In the genomic region with DNA sequence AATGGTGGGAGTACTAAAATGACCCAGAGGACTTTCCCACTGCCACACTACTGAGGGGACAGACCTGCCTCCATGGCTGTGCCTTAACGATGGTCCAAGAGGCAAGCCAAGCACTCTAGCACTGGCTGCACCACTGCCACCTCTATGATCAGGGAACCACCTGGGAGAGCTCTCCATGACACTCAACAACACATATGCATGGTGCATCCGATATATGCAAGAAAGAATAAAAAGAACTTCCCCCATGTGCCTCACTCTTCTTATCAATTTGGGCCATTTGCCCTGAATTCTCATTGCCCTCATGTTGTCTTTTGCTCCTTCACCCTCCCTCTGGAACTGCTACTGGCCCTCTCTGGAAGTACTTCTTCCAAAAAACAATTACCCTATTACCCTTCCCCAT, we compare ENCODE assay signal across 40 cellular contexts.
"Had no signal": no experiment of that assay in that cellular context is flagged by ENCODE, and none has a peak within 500 bp of the region (broad histone marks: within the 10 kb centered on the region; RNA-seq: fewer than 3 reads in every experiment).

No MANE protein-coding gene starts in this region.

- DNase-seq: activated effector memory CD4-positive, alpha-beta T cell treated with anti-CD3 and anti-CD28 coated beads, Interleukin-2, amount 50 U/mL, for 16 hours; activated effector memory CD4-positive, alpha-beta T cell treated with Interleukin-2 at 50 U/mL for 16 hours; activated gamma-delta T cell; activated gamma-delta T cell treated with Interleukin-2 at 50 U/mL for 16 hours; activated naive CD4-positive, alpha-beta T cell; activated naive CD4-positive, alpha-beta T cell treated with anti-CD3 and anti-CD28 coated beads for 36 hours; activated naive CD4-positive, alpha-beta T cell treated with anti-CD3 and anti-CD28 coated beads, Interleukin-2, amount 10 ng/mL, durations not matched to agents 7 days and 5 days; activated naive CD4-positive, alpha-beta T cell treated with anti-CD3 and anti-CD28 coated beads, Interleukin-2, amount 50 U/mL, for 16 hours; activated naive CD4-positive, alpha-beta T cell treated with Interleukin-2 at 50 U/mL for 16 hours; activated naive CD8-positive, alpha-beta T cell treated with anti-CD3 and anti-CD28 coated beads for 36 hours; activated naive CD8-positive, alpha-beta T cell treated with anti-CD3 and anti-CD28 coated beads, Interleukin-2, amount 10 ng/mL, durations not matched to agents 7 days and 5 days; activated naive CD8-positive, alpha-beta T cell treated with anti-CD3 and anti-CD28 coated beads, Interleukin-2, amount 50 U/mL, for 24 hours; activated T-cell treated with anti-CD3 and anti-CD28 coated beads, Interleukin-2, amount 50 U/mL, for 1 hour; activated T-cell treated with anti-CD3 and anti-CD28 coated beads, Interleukin-2, amount 50 U/mL, for 24 hours; activated T-cell treated with anti-CD3 and anti-CD28 coated beads, Interleukin-2, amount 50 U/mL, for 4 hours; activated T-cell treated with anti-CD3 and anti-CD28 coated beads, Interleukin-2, amount 50 U/mL, for 48 hours; activated T-cell treated with anti-CD3 and anti-CD28 coated beads, Interleukin-2, amount 50 U/mL, for 72 hours; adrenal gland; amniotic stem cell; amygdala; anterior cingulate cortex; aorta; body of pancreas; brain microvascular endothelial cell; caudate nucleus; central memory CD4-positive, alpha-beta T cell; cerebellar nuclear complex had no signal

- H3K27me3 Mint-ChIP-seq: activated naive CD4-positive, alpha-beta T cell treated with anti-CD3 and anti-CD28 coated beads, Interleukin-2, amount 10 ng/mL, durations not matched to agents 7 days and 5 days; activated naive CD4-positive, alpha-beta T cell treated with anti-CD3 and anti-CD28 coated beads, Interleukin-2, amount 50 U/mL, for 24 hours; activated naive CD8-positive, alpha-beta T cell treated with anti-CD3 and anti-CD28 coated beads, Interleukin-2, amount 10 ng/mL, durations not matched to agents 7 days and 5 days; activated naive CD8-positive, alpha-beta T cell treated with anti-CD3 and anti-CD28 coated beads, Interleukin-2, amount 50 U/mL, for 24 hours had no signal

- H3K9me3 ChIP-seq: adrenal gland, ascending aorta, body of pancreas, breast epithelium had no signal

- H3K36me3 ChIP-seq: adrenal gland, ascending aorta, brain microvascular endothelial cell, breast epithelium, cardiac muscle cell had no signal

- H3K27ac ChIP-seq: adrenal gland, ascending aorta, body of pancreas, brain microvascular endothelial cell, breast epithelium, cardiac muscle cell had no signal

- H3K4me1 ChIP-seq: adrenal gland, ascending aorta, body of pancreas, breast epithelium had no signal

- FAIRE-seq: astrocyte, bronchial epithelial cell had no signal

- ATAC-seq: activated naive CD4-positive, alpha-beta T cell treated with anti-CD3 and anti-CD28 coated beads, Interleukin-2, amount 50 U/mL, for 72 hours; activated naive CD8-positive, alpha-beta T cell treated with anti-CD3 and anti-CD28 coated beads, Interleukin-2, amount 50 U/mL, for 24 hours; activated T-cell treated with anti-CD3 and anti-CD28 coated beads, Interleukin-2, amount 50 U/mL, for 4 hours; activated T-cell treated with anti-CD3 and anti-CD28 coated beads, Interleukin-2, amount 50 U/mL, for 72 hours; activated T-helper 17 cell treated with anti-CD3 and anti-CD28 coated beads, Interleukin-2, amount 50 U/mL, for 72 hours; body of pancreas had no signal

- H3K27ac Mint-ChIP-seq: activated naive CD4-positive, alpha-beta T cell treated with anti-CD3 and anti-CD28 coated beads for 36 hours; activated naive CD4-positive, alpha-beta T cell treated with anti-CD3 and anti-CD28 coated beads, Interleukin-2, amount 10 ng/mL, durations not matched to agents 7 days and 5 days; activated naive CD4-positive, alpha-beta T cell treated with anti-CD3 and anti-CD28 coated beads, Interleukin-2, amount 50 U/mL, for 24 hours; activated naive CD4-positive, alpha-beta T cell treated with anti-CD3 and anti-CD28 coated beads, Interleukin-2, amount 50 U/mL, for 72 hours; activated naive CD8-positive, alpha-beta T cell; activated naive CD8-positive, alpha-beta T cell treated with anti-CD3 and anti-CD28 coated beads for 36 hours; activated naive CD8-positive, alpha-beta T cell treated with anti-CD3 and anti-CD28 coated beads, Interleukin-2, amount 10 ng/mL, durations not matched to agents 7 days and 5 days; activated naive CD8-positive, alpha-beta T cell treated with anti-CD3 and anti-CD28 coated beads, Interleukin-2, amount 50 U/mL, for 24 hours; activated T-cell treated with anti-CD3 and anti-CD28 coated beads, Interleukin-2, amount 50 U/mL, for 24 hours; activated T-cell treated with anti-CD3 and anti-CD28 coated beads, Interleukin-2, amount 50 U/mL, for 72 hours; activated T-helper 1 cell treated with anti-CD3 and anti-CD28 coated beads, Interleukin-12 subunit alpha, Interleukin-12 subunit beta, Interleukin-2, Interleukin-4 antibody, amounts not matched to agents 30 ng/mL and 10 ng/mL and 1 ng/mL, durations not matched to agents 14 hours and 24 hours and 36 hours; activated T-helper 17 cell treated with anti-CD3 and anti-CD28 coated beads, Interleukin-2, amount 50 U/mL, for 72 hours; activated T-helper 2 cell treated with anti-CD3 and anti-CD28 coated beads, Interferon-gamma antibody, Interleukin-2, Interleukin-4, amounts not matched to agents 10 μg/mL and 5 μg/mL and 100 μg/mL, durations not matched to agents 14 hours and 24 hours and 36 hours; brain had no signal

- H3K27me3 ChIP-seq: adrenal gland, ascending aorta, body of pancreas, brain microvascular endothelial cell, breast epithelium, cardiac muscle cell had no signal

- H3K4me1 Mint-ChIP-seq: activated naive CD4-positive, alpha-beta T cell treated with anti-CD3 and anti-CD28 coated beads, Interleukin-2, amount 10 ng/mL, durations not matched to agents 7 days and 5 days; activated naive CD4-positive, alpha-beta T cell treated with anti-CD3 and anti-CD28 coated beads, Interleukin-2, amount 50 U/mL, for 24 hours; activated naive CD8-positive, alpha-beta T cell treated with anti-CD3 and anti-CD28 coated beads for 36 hours; activated naive CD8-positive, alpha-beta T cell treated with anti-CD3 and anti-CD28 coated beads, Interleukin-2, amount 10 ng/mL, durations not matched to agents 7 days and 5 days; activated naive CD8-positive, alpha-beta T cell treated with anti-CD3 and anti-CD28 coated beads, Interleukin-2, amount 50 U/mL, for 24 hours; activated T-helper 17 cell treated with anti-CD3 and anti-CD28 coated beads, Interleukin-2, amount 50 U/mL, for 72 hours; brain; central memory CD8-positive, alpha-beta T cell had no signal

- H3K36me3 Mint-ChIP-seq: activated naive CD4-positive, alpha-beta T cell treated with anti-CD3 and anti-CD28 coated beads, Interleukin-2, amount 10 ng/mL, durations not matched to agents 7 days and 5 days; activated naive CD4-positive, alpha-beta T cell treated with anti-CD3 and anti-CD28 coated beads, Interleukin-2, amount 50 U/mL, for 24 hours; activated naive CD4-positive, alpha-beta T cell treated with anti-CD3 and anti-CD28 coated beads, Interleukin-2, amount 50 U/mL, for 72 hours; activated naive CD8-positive, alpha-beta T cell; activated naive CD8-positive, alpha-beta T cell treated with anti-CD3 and anti-CD28 coated beads for 36 hours; activated naive CD8-positive, alpha-beta T cell treated with anti-CD3 and anti-CD28 coated beads, Interleukin-2, amount 10 ng/mL, durations not matched to agents 7 days and 5 days; brain had no signal

- H3K9me3 Mint-ChIP-seq: activated naive CD4-positive, alpha-beta T cell treated with anti-CD3 and anti-CD28 coated beads for 36 hours; activated naive CD4-positive, alpha-beta T cell treated with anti-CD3 and anti-CD28 coated beads, Interleukin-2, amount 10 ng/mL, durations not matched to agents 7 days and 5 days; activated naive CD4-positive, alpha-beta T cell treated with anti-CD3 and anti-CD28 coated beads, Interleukin-2, amount 50 U/mL, for 24 hours; activated naive CD4-positive, alpha-beta T cell treated with anti-CD3 and anti-CD28 coated beads, Interleukin-2, amount 50 U/mL, for 72 hours; activated naive CD8-positive, alpha-beta T cell treated with anti-CD3 and anti-CD28 coated beads for 36 hours; activated naive CD8-positive, alpha-beta T cell treated with anti-CD3 and anti-CD28 coated beads, Interleukin-2, amount 10 ng/mL, durations not matched to agents 7 days and 5 days; activated naive CD8-positive, alpha-beta T cell treated with anti-CD3 and anti-CD28 coated beads, Interleukin-2, amount 50 U/mL, for 24 hours; activated T-cell treated with anti-CD3 and anti-CD28 coated beads, Interleukin-2, amount 50 U/mL, for 24 hours; activated T-cell treated with anti-CD3 and anti-CD28 coated beads, Interleukin-2, amount 50 U/mL, for 4 hours; activated T-cell treated with anti-CD3 and anti-CD28 coated beads, Interleukin-2, amount 50 U/mL, for 72 hours; activated T-helper 1 cell treated with anti-CD3 and anti-CD28 coated beads, Interleukin-12 subunit alpha, Interleukin-12 subunit beta, Interleukin-2, Interleukin-4 antibody, amounts not matched to agents 30 ng/mL and 10 ng/mL and 1 ng/mL, durations not matched to agents 14 hours and 24 hours and 36 hours; activated T-helper 17 cell treated with anti-CD3 and anti-CD28 coated beads, Interleukin-2, amount 50 U/mL, for 72 hours; activated T-helper 2 cell treated with anti-CD3 and anti-CD28 coated beads, Interferon-gamma antibody, Interleukin-2, Interleukin-4, amounts not matched to agents 10 μg/mL and 5 μg/mL and 100 μg/mL, durations not matched to agents 14 hours and 24 hours and 36 hours; brain; central memory CD8-positive, alpha-beta T cell had no signal

- H3K4me3 Mint-ChIP-seq: activated naive CD4-positive, alpha-beta T cell treated with anti-CD3 and anti-CD28 coated beads for 36 hours; activated naive CD4-positive, alpha-beta T cell treated with anti-CD3 and anti-CD28 coated beads, Interleukin-2, amount 10 ng/mL, durations not matched to agents 7 days and 5 days; activated naive CD4-positive, alpha-beta T cell treated with anti-CD3 and anti-CD28 coated beads, Interleukin-2, amount 50 U/mL, for 24 hours; activated naive CD8-positive, alpha-beta T cell; activated naive CD8-positive, alpha-beta T cell treated with anti-CD3 and anti-CD28 coated beads for 36 hours; activated naive CD8-positive, alpha-beta T cell treated with anti-CD3 and anti-CD28 coated beads, Interleukin-2, amount 10 ng/mL, durations not matched to agents 7 days and 5 days; activated naive CD8-positive, alpha-beta T cell treated with anti-CD3 and anti-CD28 coated beads, Interleukin-2, amount 50 U/mL, for 24 hours; activated T-cell treated with anti-CD3 and anti-CD28 coated beads, Interleukin-2, amount 50 U/mL, for 24 hours; activated T-cell treated with anti-CD3 and anti-CD28 coated beads, Interleukin-2, amount 50 U/mL, for 4 hours; activated T-cell treated with anti-CD3 and anti-CD28 coated beads, Interleukin-2, amount 50 U/mL, for 72 hours; activated T-helper 1 cell treated with anti-CD3 and anti-CD28 coated beads, Interleukin-12 subunit alpha, Interleukin-12 subunit beta, Interleukin-2, Interleukin-4 antibody, amounts not matched to agents 30 ng/mL and 10 ng/mL and 1 ng/mL, durations not matched to agents 14 hours and 24 hours and 36 hours; activated T-helper 17 cell treated with anti-CD3 and anti-CD28 coated beads, Interleukin-2, amount 50 U/mL, for 72 hours; brain; central memory CD8-positive, alpha-beta T cell had no signal

- H3K4me3 ChIP-seq: adrenal gland, ascending aorta, body of pancreas, breast epithelium, cardiac muscle cell had no signal
